Comparison of ENCODE assay signal across 26 cellular contexts in genomic region chr20:52383995-52384621, GRCh38.
"Had no signal": no experiment of that assay in that cellular context is flagged by ENCODE, and none has a peak within 500 bp of the region (broad histone marks: within the 10 kb centered on the region; RNA-seq: fewer than 3 reads in every experiment).

No MANE protein-coding gene starts in this region.

- H3K27me3 ChIP-seq: ascending aorta, body of pancreas had no signal

- H3K4me1 ChIP-seq: ascending aorta, body of pancreas had no signal

- H3K27ac ChIP-seq: ascending aorta, body of pancreas, SK-N-MC had no signal

- H3K4me3 ChIP-seq: ascending aorta, body of pancreas, K562, SK-N-MC had no signal

- H3K27me3 Mint-ChIP-seq: activated CD8-positive, alpha-beta memory T cell treated with anti-CD3 and anti-CD28 coated beads, Interleukin-2, amount 10 ng/mL, durations not matched to agents 7 days and 5 days; activated naive CD8-positive, alpha-beta T cell treated with anti-CD3 and anti-CD28 coated beads, Interleukin-2, amount 50 U/mL, for 24 hours; T-cell had no signal

- ATAC-seq: activated CD8-positive, alpha-beta memory T cell treated with anti-CD3 and anti-CD28 coated beads, Interleukin-2, amount 10 ng/mL, durations not matched to agents 7 days and 5 days; activated naive CD8-positive, alpha-beta T cell treated with anti-CD3 and anti-CD28 coated beads, Interleukin-2, amount 50 U/mL, for 24 hours; body of pancreas; K562; Panc1; Right ventricle myocardium inferior; T-cell had no signal

- H3K4me3 Mint-ChIP-seq: activated CD8-positive, alpha-beta memory T cell treated with anti-CD3 and anti-CD28 coated beads, Interleukin-2, amount 10 ng/mL, durations not matched to agents 7 days and 5 days; activated naive CD8-positive, alpha-beta T cell treated with anti-CD3 and anti-CD28 coated beads, Interleukin-2, amount 50 U/mL, for 24 hours; T-cell had no signal

- H3K36me3 Mint-ChIP-seq: activated CD8-positive, alpha-beta memory T cell treated with anti-CD3 and anti-CD28 coated beads, Interleukin-2, amount 10 ng/mL, durations not matched to agents 7 days and 5 days; T-cell had no signal

- H3K36me3 ChIP-seq: ascending aorta had no signal

- H3K9me3 ChIP-seq: ascending aorta, body of pancreas had no signal

- H3K27ac Mint-ChIP-seq: activated CD8-positive, alpha-beta memory T cell treated with anti-CD3 and anti-CD28 coated beads, Interleukin-2, amount 10 ng/mL, durations not matched to agents 7 days and 5 days; activated naive CD8-positive, alpha-beta T cell treated with anti-CD3 and anti-CD28 coated beads, Interleukin-2, amount 50 U/mL, for 24 hours had no signal

- DNase-seq: activated CD4-positive, alpha-beta T cell treated with anti-CD3 and anti-CD28 coated beads for 4 hours; activated CD4-positive, CD25-positive, alpha-beta regulatory T cell; activated CD8-positive, alpha-beta memory T cell treated with anti-CD3 and anti-CD28 coated beads, Interleukin-2, amount 10 ng/mL, durations not matched to agents 7 days and 5 days; activated effector memory CD4-positive, alpha-beta T cell treated with Interleukin-2 at 50 U/mL for 16 hours; activated naive CD8-positive, alpha-beta T cell treated with anti-CD3 and anti-CD28 coated beads, Interleukin-2, amount 50 U/mL, for 24 hours; amniotic stem cell; body of pancreas; central memory CD4-positive, alpha-beta T cell; Karpas-422; MM.1S; NCI-H1105; NCI-H1436; NCI-H1694 treated with DMSO at 0.1 percent for 48 hours; NCI-H2029 treated with DMSO at 0.1 percent for 48 hours; NCI-H345; NCI-H510A; NCI-H69; NK-92 treated with Interleukin-12 subunit alpha and Interleukin-12 subunit beta, amount 100 ng/mL, for 24 hours; OCI-M1; RPMI8226; T-cell had no signal
